Comparison of ENCODE assay signal across 9 cellular contexts in the genomic region with DNA sequence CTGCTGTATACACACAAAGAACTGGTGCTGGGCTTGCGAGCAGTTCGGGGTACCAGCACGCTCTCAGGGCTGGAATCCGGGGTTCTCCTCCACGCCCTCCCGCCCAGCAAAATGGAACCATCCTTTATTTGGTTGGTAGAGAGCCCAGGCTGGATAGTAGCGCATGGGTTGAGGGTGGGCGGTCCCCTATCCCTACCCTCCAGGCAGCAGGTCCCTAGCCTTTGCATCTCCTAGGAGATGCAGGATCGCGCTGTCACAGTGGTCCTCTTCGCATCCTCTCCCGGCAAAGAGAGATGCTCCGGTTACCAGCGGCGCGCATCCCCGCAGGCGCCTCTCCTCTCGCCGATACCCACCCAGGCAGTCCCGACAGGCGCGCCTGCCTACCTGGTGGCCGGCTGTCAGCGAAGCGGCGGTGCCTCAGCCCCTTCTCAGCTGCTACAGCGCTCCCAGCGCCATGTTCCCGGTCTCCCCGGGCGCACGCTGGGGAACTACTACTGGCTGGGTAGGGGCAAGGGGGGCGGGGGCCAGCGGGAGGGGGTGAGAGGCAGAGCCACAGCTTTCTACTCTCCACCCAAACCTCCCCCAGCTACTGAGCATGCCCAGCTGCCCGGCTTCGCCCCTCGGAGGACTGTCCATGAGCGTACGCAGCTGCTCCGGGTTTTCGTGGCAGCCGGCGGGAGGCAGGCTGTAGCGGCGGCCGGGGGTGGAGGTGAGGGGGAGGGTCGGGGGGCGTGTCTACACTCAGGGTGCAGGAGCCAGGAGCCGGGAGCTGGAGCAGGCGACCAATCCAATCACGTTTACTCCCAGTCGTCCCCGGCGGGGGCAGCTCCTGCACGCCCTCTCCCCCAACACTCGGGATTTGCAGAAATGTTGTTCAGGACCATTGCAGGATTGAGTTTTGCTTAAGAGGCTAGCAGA. TPM values are rescaled to one million over a fixed set of nuclear protein-coding genes. Genes with fewer than 3 reads are reported as not detected.
DNase-seq lines count a peak whose midpoint lies in the region; ATAC-seq, FAIRE-seq and TF ChIP-seq lines count a peak whose summit lies in the region.
"Had no signal": no experiment of that assay in that cellular context is flagged by ENCODE, and none has a peak within 500 bp of the region (broad histone marks: within the 10 kb centered on the region; RNA-seq: fewer than 3 reads in every experiment).

Gene PAK5 (minus strand): TSS at position 699 of the 918 bp plus-strand sequence. CDS start 194,748 bp downstream, outside the sequence.

- intact Hi-C loops in kidney (cut with DNase I) = no loop called here
- intact Hi-C loops in tibial artery (cut with DNase I; ENCODE audit: low total_unique reads) = no loop called here

- no peaks in the 10 kb centered on the region for H3K9me3 ChIP-seq in kidney (ENCODE audit: control insufficient read depth in 1 of 2, low read length in 2 of 2)
- H3K9me3 ChIP-seq in tibial artery = no peaks in the 10 kb centered on the region

- no peak within 1 kb of the TSS for H3K27ac ChIP-seq in kidney (ENCODE audit: low read depth in 2 of 2, low read length in 2 of 2)
- no peak within 1 kb of the TSS for H3K27ac ChIP-seq in tibial artery

- no peaks in the 10 kb centered on the region for H3K27me3 ChIP-seq in bronchial epithelial cell (ENCODE audit: control insufficient read depth, insufficient read depth, low read length)
- peaks cover 0 to 19% of the 10 kb centered on the region in 2 donors for H3K27me3 ChIP-seq in tibial artery

- ATAC-seq in HG03280 (IDR thresholded peaks at IDR 0.05; ENCODE audit: unreplicated experiment) = no peak

- H3K4me1 ChIP-seq in kidney (ENCODE audit: control insufficient read depth in 1 of 2, insufficient read depth in 1 of 2, low read depth in 1 of 2, low read length in 2 of 2) (peaks cover 0 to 4% of the 10 kb centered on the region in 2 donors), tibial artery (peaks cover 0 to 16% (median 3%) of the 10 kb centered on the region in 4 donors)

- no peak for FAIRE-seq in bronchial epithelial cell (lab: Jason Lieb, UNC)
- FAIRE-seq in kidney (lab: Jason Lieb, UNC) = no peak
- FAIRE-seq: GM18507 had no signal

- DNase-seq in DMS53 (lab: John Stamatoyannopoulos, UW) (peak; percentile 92), NCI-H2081 treated with DMSO at 0.1 percent for 48 hours (lab: John Stamatoyannopoulos, UW) (peak; percentile 72), bronchial epithelial cell (ENCODE audit: low read depth) (peak; percentile 26), kidney (peak; percentile 81), tibial artery (peak in 1 of 2 donors; percentile 65), NOMO-1 treated with DMSO at 0.1 percent for 48 hours (lab: John Stamatoyannopoulos, UW; ENCODE audit: unreplicated experiment) (no peak)
- DNase-seq in central memory CD4-positive, alpha-beta T cell = no peak

- H3K9ac ChIP-seq in kidney (ENCODE audit: low read length in 2 of 2) = peak within 1 kb of the TSS in 1 of 2 donors; percentile 31

- H3K36me3 ChIP-seq in bronchial epithelial cell (ENCODE audit: control insufficient read depth, insufficient read depth, low read length) (no peaks in the 10 kb centered on the region), kidney (ENCODE audit: control insufficient read depth in 1 of 2, insufficient read depth in 2 of 2, low read length in 2 of 2) (no peaks in the 10 kb centered on the region), tibial artery (no peaks in the 10 kb centered on the region)

- TF ChIP-seq CTCF in bronchial epithelial cell (IDR thresholded peaks at IDR 0.05; ENCODE audit: insufficient read depth, low read length, severe bottlenecking) (no peak), kidney (IDR thresholded peaks at IDR 0.05; ENCODE audit: borderline replicate concordance, extremely low read depth, insufficient read depth) (no peak), tibial artery (IDR thresholded peaks at IDR 0.05) (no peak)

- H3K4me3 ChIP-seq in bronchial epithelial cell (ENCODE audit: low read depth, low read length) = peak within 1 kb of the TSS; percentile 42
- peak within 1 kb of the TSS; percentile 53 to 59 for H3K4me3 ChIP-seq in kidney (ENCODE audit: low read length in 2 of 2)
- H3K4me3 ChIP-seq in tibial artery = peak within 1 kb of the TSS; percentile 42 to 48

RNA-seq across cellular contexts. Expression of gene PAK5, which starts in this region (rescaled TPM):
- total RNA-seq in bronchial epithelial cell (not detected in 2 replicates), kidney (0.13 TPM)
- 0.22 TPM for polyA plus RNA-seq in kidney (ENCODE audit: insufficient read depth, low read depth, low replicate concordance)

Comparison
In these comparisons a context has a peak if more than half of its experiments do, and no peak if none do; other contexts are left out.
1. Peak in DNase-seq and H3K4me3 ChIP-seq in bronchial epithelial cell; RNA of the gene not detected or under 1 TPM.
2. Peak in DNase-seq and H3K4me3 ChIP-seq in kidney; RNA of the gene not detected or under 1 TPM.
3. DNase-seq: peak in DMS53 (single experiment) and NCI-H2081 treated with DMSO at 0.1 percent for 48 hours (single experiment); none in NOMO-1 treated with DMSO at 0.1 percent for 48 hours (single experiment) and central memory CD4-positive, alpha-beta T cell (single experiment).
4. Peak in every context shown above with its lines, with median percentiles within 50 percentile points of each other: H3K4me3 ChIP-seq.